In genomic region chr5:78597858-78598415, GRCh38 we compare ENCODE assay signal across 1 cellular context.
A peak's percentile ranks its signal among the peaks of the same experiment; 100 is the strongest.
TF ChIP-seq lines count a peak whose summit lies in the region.

No MANE protein-coding gene starts in this region.

TF ChIP-seq in K562, 482 proteins besides CTCF, POLR2A, EP300 and RAD21 (continued from another document):
- TF ChIP-seq, protein P1, sequence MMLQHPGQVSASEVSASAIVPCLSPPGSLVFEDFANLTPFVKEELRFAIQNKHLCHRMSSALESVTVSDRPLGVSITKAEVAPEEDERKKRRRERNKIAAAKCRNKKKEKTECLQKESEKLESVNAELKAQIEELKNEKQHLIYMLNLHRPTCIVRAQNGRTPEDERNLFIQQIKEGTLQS (IDR thresholded peaks at IDR 0.05): peak; percentile 75
- TF ChIP-seq, protein P1 (CRISPR knock-in tag; conservative IDR thresholded peaks at IDR 0.05): no peak
- TF ChIP-seq ATF7 (IDR thresholded peaks at IDR 0.05) (peak; percentile 29; the same call in 1 of the 2 replicates), BRD4 (IDR thresholded peaks at IDR 0.05) (no peak), EHMT2 (IDR thresholded peaks at IDR 0.05) (no peak)
